Comparison of ENCODE assay signal across 8 cellular contexts in genomic region chr9:14326264-14326826, GRCh38. TPM values are rescaled to one million over a fixed set of nuclear protein-coding genes. Genes with fewer than 3 reads are reported as not detected.
DNase-seq lines count a peak whose midpoint lies in the region; ATAC-seq and TF ChIP-seq lines count a peak whose summit lies in the region.

No MANE protein-coding gene starts in this region.

- no peaks in the 10 kb centered on the region for H3K36me3 ChIP-seq in ovary

- no peak for TF ChIP-seq CTCF in ovary (IDR thresholded peaks at IDR 0.05)

- peaks cover 9 to 13% of the 10 kb centered on the region in 2 donors for H3K4me1 Mint-ChIP-seq in effector memory CD8-positive, alpha-beta T cell (ENCODE audit: low read depth in 2 of 2)

- no peaks in the 10 kb centered on the region for H3K9me3 ChIP-seq in ovary

- H3K27ac ChIP-seq in ovary = no peak overlapping the region

- TF ChIP-seq POLR2A in erythroblast (IDR thresholded peaks at IDR 0.05; ENCODE audit: low read length) = no peak
- TF ChIP-seq POLR2A in ovary (IDR thresholded peaks at IDR 0.05) = no peak

- intact Hi-C loops in ovary (cut with DNase I) = no loop called here

- no peak overlapping the region for H3K27ac Mint-ChIP-seq in effector memory CD8-positive, alpha-beta T cell

- no peaks in the 10 kb centered on the region for H3K9me3 Mint-ChIP-seq in effector memory CD8-positive, alpha-beta T cell

- peak; percentile 41 for ATAC-seq in effector memory CD8-positive, alpha-beta T cell (replicated peaks)
- no peak for ATAC-seq in GM19397 (IDR thresholded peaks at IDR 0.05; ENCODE audit: unreplicated experiment)

- WGBS in ovary, 3 donors = 79 to 92% (median 90%) methylated on average over 3 of the region's 3 CpGs

- no peaks in the 10 kb centered on the region for H3K27me3 ChIP-seq in ovary

- DNase-seq in Caki2 (ENCODE audit: low read depth) (peak; percentile 75), HCEC 1CT (peak; percentile 40), NCI-H2196 (lab: John Stamatoyannopoulos, UW; ENCODE audit: unreplicated experiment) (peak; percentile 99), erythroblast (lab: John Stamatoyannopoulos, UW) (no peak), HuH-7 (ENCODE audit: low spot score) (no peak), ovary (no peak)
- DNase-seq in effector memory CD8-positive, alpha-beta T cell = no peak

- in situ Hi-C loops in Caki2 (cut with HindIII; ENCODE audit: low pct_unique_long_range_greater_than_20kb, low sequenced_read_pairs) = no loop called here

- TF ChIP-seq EP300 in ovary (IDR thresholded peaks at IDR 0.05) = no peak

- H3K4me3 Mint-ChIP-seq in effector memory CD8-positive, alpha-beta T cell = no peak overlapping the region

- no peak overlapping the region for H3K4me3 ChIP-seq in ovary

- peaks cover 7% of the 10 kb centered on the region for H3K36me3 Mint-ChIP-seq in effector memory CD8-positive, alpha-beta T cell (ENCODE audit: insufficient read depth)

- no peaks in the 10 kb centered on the region for H3K4me1 ChIP-seq in ovary (ENCODE audit: insufficient read depth)

- peaks cover 0 to 5% of the 10 kb centered on the region in 2 donors for H3K27me3 Mint-ChIP-seq in effector memory CD8-positive, alpha-beta T cell

RNA-seq across cellular contexts. Expression of gene NFIB, which starts 12.4 kb away (rescaled TPM):
- 15.4 and 16.4 TPM in 2 replicates for total RNA-seq in Caki2 (2014; rRNA removed; shearing (Covaris generic); ENCODE audit: low replicate concordance)
- 100 to 1,000 TPM in 1 of 7 donors, 10 to 100 TPM in 6; 40.3 to 111 (median 67.6) TPM for total RNA-seq in ovary
- polyA plus RNA-seq in ovary = 10 to 100 TPM in 1 of 2 donors, 1 to 10 TPM in 1; 8.7 to 32.9 TPM

Comparison
In these comparisons a context has a peak if more than half of its experiments do, and no peak if none do; other contexts are left out.
1. DNase-seq: peak in Caki2 (single experiment), HCEC 1CT (single experiment) and NCI-H2196 (single experiment); none in effector memory CD8-positive, alpha-beta T cell (0 of 3), erythroblast (0 of 2), HuH-7 (single experiment) and ovary (0 of 5).